In the genomic region with DNA sequence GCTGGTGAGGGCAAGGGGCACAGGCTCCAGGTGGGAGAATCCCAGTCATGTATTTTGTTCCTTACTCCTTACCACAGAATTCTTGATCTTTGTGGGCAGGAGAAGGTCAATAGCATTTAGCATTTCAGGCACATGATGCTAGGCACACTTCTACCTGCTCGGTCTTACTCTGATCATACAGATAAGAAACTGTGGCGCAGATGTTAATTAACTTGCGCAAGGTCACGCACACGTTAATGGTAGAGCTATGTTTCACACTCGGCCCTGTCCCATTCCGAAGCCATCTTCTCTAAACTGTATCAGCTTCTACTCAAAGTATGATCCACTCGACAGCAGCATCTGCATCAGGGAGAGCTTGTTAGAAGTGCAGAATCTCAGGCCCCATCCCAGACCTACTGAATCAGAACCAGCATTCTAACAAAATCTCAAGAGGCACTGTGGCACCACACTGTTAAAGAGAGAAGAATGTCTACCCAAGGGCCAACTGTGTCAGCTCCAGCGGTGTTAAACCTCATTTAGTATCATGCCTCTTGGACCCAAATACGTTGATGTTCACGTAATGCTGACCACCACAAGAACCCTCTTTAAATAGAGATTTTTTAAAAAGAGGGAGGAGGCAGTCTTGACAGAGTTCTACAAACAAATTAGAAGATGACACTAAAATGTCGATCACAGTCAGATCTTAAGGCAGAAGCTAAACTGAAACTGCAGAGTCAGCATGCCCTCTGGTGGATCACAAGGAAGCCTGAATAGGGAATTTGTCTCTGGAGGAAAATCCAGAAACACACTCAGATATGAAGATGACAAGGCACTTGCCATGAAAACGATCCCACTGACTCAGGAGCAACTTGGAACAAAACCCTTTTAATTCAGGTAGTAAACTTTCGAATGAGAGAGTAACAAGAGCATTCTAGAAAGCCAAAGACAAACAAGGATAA, we compare ENCODE assay signal across 8 cellular contexts. TPM values are rescaled to one million over a fixed set of nuclear protein-coding genes. Genes with fewer than 3 reads are reported as not detected.
DNase-seq lines count a peak whose midpoint lies in the region; TF ChIP-seq lines count a peak whose summit lies in the region.

No MANE protein-coding gene starts in this region.

- peaks cover 22% of the 10 kb centered on the region for H3K27me3 Mint-ChIP-seq in endodermal cell (ENCODE audit: insufficient read depth)
- peaks cover 9 to 16% (median 12%) of the 10 kb centered on the region in 3 donors for H3K27me3 Mint-ChIP-seq in CD14-positive monocyte (ENCODE audit: low read depth in 3 of 3)

- H3K27ac ChIP-seq in endodermal cell (ENCODE audit: low read depth, low read length), result no peak overlapping the region

- H3K4me1 ChIP-seq in endodermal cell (ENCODE audit: control insufficient read depth, insufficient read depth, low read length), result peaks cover 6% of the 10 kb centered on the region

- no peaks in the 10 kb centered on the region for H3K36me3 Mint-ChIP-seq in endodermal cell (ENCODE audit: low read depth)
- H3K36me3 Mint-ChIP-seq in CD14-positive monocyte, result no peaks in the 10 kb centered on the region

- 78 to 81% methylated on average over 11 to 14 of the region's 14 CpGs for WGBS in endodermal cell (ENCODE audit: insufficient coverage in 1 of 2, insufficient read length in 1 of 2), 2 experiments

- intact Hi-C loops in CD14-positive monocyte (cut with micrococcal nuclease), result no loop called here

- H3K9me3 ChIP-seq in endodermal cell (ENCODE audit: control insufficient read depth, low read length), result no peaks in the 10 kb centered on the region

- no peaks in the 10 kb centered on the region for H3K36me3 ChIP-seq in endodermal cell (ENCODE audit: control insufficient read depth, insufficient read depth, low read length)

- H3K9me3 Mint-ChIP-seq in endodermal cell (no peaks in the 10 kb centered on the region), CD14-positive monocyte (peaks cover 0 to 3% (median 0%) of the 10 kb centered on the region in 7 donors)

- H3K4me3 Mint-ChIP-seq in endodermal cell (no peak overlapping the region), CD14-positive monocyte (no peak overlapping the region)

- peaks cover 15% of the 10 kb centered on the region for H3K27me3 ChIP-seq in endodermal cell (ENCODE audit: control insufficient read depth, insufficient read depth, low read length, poor library complexity, severe bottlenecking)

- DNase-seq in Ammon's horn (ENCODE audit: low spot score) (peak; percentile 88), NCI-H1105 (lab: John Stamatoyannopoulos, UW) (peak; percentile 25), endodermal cell (peak; percentile 57), middle frontal gyrus (ENCODE audit: extremely low spot score, low spot score) (peak; percentile 31), NOMO-1 treated with DMSO at 0.1 percent for 48 hours (lab: John Stamatoyannopoulos, UW; ENCODE audit: unreplicated experiment) (no peak), ureter (ENCODE audit: low spot score) (no peak), SW480 (ENCODE audit: low spot score) (no peak), CD14-positive monocyte (ENCODE audit: low spot score) (no peak)

- H3K4me1 Mint-ChIP-seq in endodermal cell, result peaks cover 7% of the 10 kb centered on the region
- H3K4me1 Mint-ChIP-seq in CD14-positive monocyte, result peaks cover 4% of the 10 kb centered on the region

- H3K27ac Mint-ChIP-seq in endodermal cell, result no peak overlapping the region
- H3K27ac Mint-ChIP-seq in CD14-positive monocyte, result peak overlapping the region in 1 of 7 donors; percentile 22

- H3K9ac ChIP-seq in endodermal cell (ENCODE audit: extremely low read depth, low read length, poor library complexity, severe bottlenecking), result no peak overlapping the region

- peak; percentile 82 for TF ChIP-seq CTCF in endodermal cell (conservative IDR thresholded peaks at IDR 0.05)
- no peak for TF ChIP-seq CTCF in CD14-positive monocyte (IDR thresholded peaks at IDR 0.05)

- H3K4me3 ChIP-seq in endodermal cell (ENCODE audit: low read length), result no peak overlapping the region

RNA-seq across cellular contexts. Expression of a gene that starts 7.3 kb away (rescaled TPM):
- total RNA-seq in endodermal cell (1 to 10 TPM in 1 of 2 donors, under 1 TPM in 1; 0.64 to 1.5 TPM), ureter (10.0 TPM)
- 5.1 TPM for polyA plus RNA-seq in endodermal cell (2013, experiment 1 of 2)
- polyA plus RNA-seq in endodermal cell (2013, experiment 2 of 2), result 6.2 TPM
- polyA plus RNA-seq in CD14-positive monocyte, result under 1 TPM; 0.08 to 0.25 TPM

Comparison
In these comparisons a context has a peak if more than half of its experiments do, and no peak if none do; other contexts are left out.
1. DNase-seq: peak in Ammon's horn (single experiment), NCI-H1105 (single experiment), endodermal cell (single experiment) and middle frontal gyrus (single experiment); none in NOMO-1 treated with DMSO at 0.1 percent for 48 hours (single experiment), ureter (single experiment), SW480 (single experiment) and CD14-positive monocyte (single experiment).